Comparison of ENCODE assay signal across 7 cellular contexts in the genomic region with DNA sequence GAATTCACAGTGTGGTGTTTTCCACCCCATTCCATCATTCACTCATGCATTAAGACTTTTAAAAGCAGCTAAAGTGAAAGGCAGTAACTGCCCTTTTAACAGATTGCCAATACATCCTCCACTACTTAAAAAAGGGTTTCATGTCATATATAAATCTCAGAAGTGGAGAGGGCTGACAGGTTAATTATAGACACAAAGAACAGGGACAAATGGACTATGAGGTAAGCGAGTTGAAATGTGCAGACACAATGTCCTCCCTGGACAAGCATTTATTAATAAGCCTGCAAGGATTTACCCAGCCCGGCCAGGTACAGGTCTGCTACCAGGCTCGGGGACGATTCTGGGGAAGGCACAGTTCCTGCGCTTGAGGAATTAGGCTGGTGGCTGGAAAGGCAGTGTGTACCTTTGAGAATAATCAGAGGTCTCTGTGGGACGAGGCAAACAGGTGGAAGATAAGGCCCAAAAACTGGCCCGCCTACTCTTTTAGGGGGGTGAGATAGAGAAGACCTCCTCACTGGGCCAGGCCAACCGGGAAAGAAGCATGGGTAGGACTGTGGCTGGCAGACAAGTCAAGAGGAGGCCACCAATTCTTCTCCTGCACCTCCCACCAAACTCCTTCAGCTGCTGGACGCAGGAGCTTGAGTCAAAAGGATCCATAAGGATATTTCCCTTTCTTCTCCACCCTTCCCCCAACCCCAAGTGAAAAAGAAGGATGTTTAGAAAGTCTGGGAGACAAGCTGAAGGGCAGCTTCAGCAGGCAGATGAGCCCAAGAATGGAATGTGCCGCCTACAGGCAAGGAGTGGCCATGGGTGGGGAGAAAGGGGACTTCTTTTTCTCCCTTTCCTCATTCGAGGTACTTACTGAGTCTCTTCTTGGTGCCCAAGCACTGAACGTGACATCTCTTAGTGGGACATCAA. TPM values are rescaled to one million over a fixed set of nuclear protein-coding genes. Genes with fewer than 3 reads are reported as not detected.
DNase-seq lines count a peak whose midpoint lies in the region; ATAC-seq and TF ChIP-seq lines count a peak whose summit lies in the region.

No MANE protein-coding gene starts in this region.

- no peak for TF ChIP-seq CTCF in coronary artery (IDR thresholded peaks at IDR 0.05)

- no peak overlapping the region for H2BK120ac ChIP-seq in mesendoderm (ENCODE audit: low read depth, low read length)

- H4K8ac ChIP-seq in mesendoderm (ENCODE audit: low read depth, low read length): no peak overlapping the region

- no peaks in the 10 kb centered on the region for H3K36me3 ChIP-seq in mesendoderm (ENCODE audit: control insufficient read depth, insufficient read depth, low read length)

- H3K9ac ChIP-seq in mesendoderm (ENCODE audit: low read length): peak overlapping the region; percentile 93

- DNase-seq in NCI-H748 treated with DMSO at 0.1 percent for 48 hours (lab: John Stamatoyannopoulos, UW) (peak; percentile 56), coronary artery (ENCODE audit: low spot score) (no peak), mesendoderm (peak; percentile 90), hippocampal formation (lab: John Stamatoyannopoulos, UW) (no peak)

- H3K27ac ChIP-seq in coronary artery: peak overlapping the region; percentile 68 to 87
- H3K27ac ChIP-seq in mesendoderm (ENCODE audit: low read depth, low read length): peak overlapping the region; percentile 11

- H3K79me2 ChIP-seq in mesendoderm (ENCODE audit: control insufficient read depth, insufficient read depth, low read length): peaks cover 39% of the 10 kb centered on the region

- no peak overlapping the region for H2BK5ac ChIP-seq in mesendoderm (ENCODE audit: low read length)

- peaks cover 19% of the 10 kb centered on the region for H3K79me1 ChIP-seq in mesendoderm (ENCODE audit: low read length)

- WGBS in mesendoderm (ENCODE audit: extremely low coverage, insufficient coverage, low lambda C conversion rate): no CpG with 5 or more reads among the region's 12 CpGs

- ATAC-seq in GM18505 (IDR thresholded peaks at IDR 0.05; ENCODE audit: unreplicated experiment) (no peak), GM21367 (IDR thresholded peaks at IDR 0.05; ENCODE audit: unreplicated experiment) (no peak), HG03280 (IDR thresholded peaks at IDR 0.05; ENCODE audit: unreplicated experiment) (no peak)

- peak overlapping the region; percentile 91 for H3K56ac ChIP-seq in mesendoderm (ENCODE audit: low read length)

- peak overlapping the region; percentile 98 for H3K4ac ChIP-seq in mesendoderm (ENCODE audit: low read depth, low read length)

- peak overlapping the region; percentile 82 for H3K4me3 ChIP-seq in coronary artery
- peak overlapping the region; percentile 86 for H3K4me3 ChIP-seq in mesendoderm (ENCODE audit: low read length)

- TF ChIP-seq POLR2A in GM18505 (IDR thresholded peaks at IDR 0.05; ENCODE audit: borderline replicate concordance, extremely low read depth, insufficient read depth, insufficient read length): peak; percentile 27

- no peaks in the 10 kb centered on the region for H3K27me3 ChIP-seq in mesendoderm (ENCODE audit: insufficient read depth, low read length, poor library complexity)

- no peak overlapping the region for H2BK15ac ChIP-seq in mesendoderm (replicated peaks; ENCODE audit: low read depth)

- peak overlapping the region; percentile 98 for H3K18ac ChIP-seq in mesendoderm (ENCODE audit: low read length)

- no peak overlapping the region for H3K23ac ChIP-seq in mesendoderm (ENCODE audit: low read length)

- H3K4me1 ChIP-seq in mesendoderm (ENCODE audit: control insufficient read depth, low read depth, low read length): peaks cover 9% of the 10 kb centered on the region

- H2AK5ac ChIP-seq in mesendoderm (ENCODE audit: low read length): no peak overlapping the region

- H4K5ac ChIP-seq in mesendoderm (ENCODE audit: low read length): no peak overlapping the region

- peak overlapping the region; percentile 34 for H3K4me2 ChIP-seq in mesendoderm (ENCODE audit: low read length)

RNA-seq across cellular contexts. Expression of a gene that starts 1.5 kb away (rescaled TPM):
- polyA plus RNA-seq in mesendoderm (2013, experiment 1 of 2): 212 TPM
- polyA plus RNA-seq in mesendoderm (2013, experiment 2 of 2): 220 TPM

Comparison
In these comparisons a context has a peak if more than half of its experiments do, and no peak if none do; other contexts are left out.
1. DNase-seq: peak in NCI-H748 treated with DMSO at 0.1 percent for 48 hours (single experiment) and mesendoderm (single experiment); none in coronary artery (single experiment) and hippocampal formation (0 of 2).